Comparison of ENCODE assay signal across 1 cellular context in genomic region chr14:89207925-89208328, GRCh38.
TF ChIP-seq lines count a peak whose summit lies in the region.

No MANE protein-coding gene starts in this region.

TF ChIP-seq in HepG2, 621 proteins besides CTCF, POLR2A, EP300 and RAD21:
- no peak for TF ChIP-seq ZNF615 (CRISPR knock-in tag; IDR thresholded peaks at IDR 0.05; ENCODE audit: borderline replicate concordance)
- no peak for TF ChIP-seq SP4 (CRISPR knock-in tag; IDR thresholded peaks at IDR 0.05)
- no peak for TF ChIP-seq ZBTB40 (IDR thresholded peaks at IDR 0.05)
- no peak for TF ChIP-seq ZBTB40 (CRISPR knock-in tag; IDR thresholded peaks at IDR 0.05)
- TF ChIP-seq ZNF160 (CRISPR knock-in tag; IDR thresholded peaks at IDR 0.05), result no peak
- TF ChIP-seq ZNF562 (CRISPR knock-in tag; IDR thresholded peaks at IDR 0.05; ENCODE audit: borderline replicate concordance), result no peak
- no peak for TF ChIP-seq ZFP41 (CRISPR knock-in tag; IDR thresholded peaks at IDR 0.05; ENCODE audit: borderline replicate concordance)
- no peak for TF ChIP-seq NCOA5 (CRISPR knock-in tag; IDR thresholded peaks at IDR 0.05)
- no peak for TF ChIP-seq ATF7-NPFF (CRISPR knock-in tag; IDR thresholded peaks at IDR 0.05; ENCODE audit: low read depth)
- TF ChIP-seq PHB2 (IDR thresholded peaks at IDR 0.05; ENCODE audit: partially characterized antibody), result no peak
- TF ChIP-seq SOX6 (IDR thresholded peaks at IDR 0.05), result no peak
- TF ChIP-seq SOX6 (CRISPR knock-in tag; IDR thresholded peaks at IDR 0.05), result no peak
- no peak for TF ChIP-seq ZNF879 (CRISPR knock-in tag; IDR thresholded peaks at IDR 0.05)
- TF ChIP-seq CSRNP1 (CRISPR knock-in tag; IDR thresholded peaks at IDR 0.05), result no peak
- no peak for TF ChIP-seq ZNF646 (CRISPR knock-in tag; IDR thresholded peaks at IDR 0.05)
- no peak for TF ChIP-seq MED13 (CRISPR knock-in tag; IDR thresholded peaks at IDR 0.05)
- TF ChIP-seq NR2F2 (IDR thresholded peaks at IDR 0.05; ENCODE audit: borderline replicate concordance, low read depth), result no peak
